ENCODE assay signal across 1 cellular context in the genomic region with DNA sequence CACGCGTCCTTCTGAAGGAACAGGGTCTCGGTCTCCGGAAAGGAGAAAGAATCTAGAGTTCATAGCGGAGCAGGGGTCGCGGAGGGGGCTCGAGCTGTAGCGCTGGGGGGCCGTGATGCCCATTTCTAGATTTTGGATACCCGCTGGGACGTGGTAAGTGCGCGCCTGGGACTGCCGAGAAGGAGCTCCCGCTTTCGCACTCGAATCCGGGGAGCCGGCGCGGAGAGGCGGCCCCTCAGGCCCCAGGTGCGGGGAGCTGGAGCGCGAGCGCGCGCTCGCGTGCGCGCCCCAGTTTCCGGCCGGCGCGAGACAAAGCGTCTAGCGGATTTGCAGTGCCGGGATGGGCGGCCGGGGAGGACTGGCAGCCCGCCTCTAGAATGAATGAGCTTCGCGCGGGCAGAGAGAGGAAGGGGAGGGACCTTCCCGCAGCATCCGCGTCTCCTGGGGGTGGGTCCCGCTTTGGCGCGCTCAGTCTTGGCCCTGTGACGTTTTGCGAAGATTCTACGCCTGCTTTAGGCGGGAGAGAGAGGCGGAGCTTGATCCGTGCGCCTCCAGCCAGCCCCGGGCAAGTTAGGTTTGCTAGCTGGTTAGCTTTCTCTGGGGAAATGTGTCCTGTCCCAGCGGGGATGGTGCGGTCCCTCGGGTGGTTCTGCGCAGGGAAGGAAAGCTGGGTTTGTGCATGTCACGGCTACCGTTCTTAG.
TF ChIP-seq lines count a peak whose summit lies in the region.

No MANE protein-coding gene starts in this region.

TF ChIP-seq in HEK293, 187 proteins besides CTCF, POLR2A, EP300 and RAD21 (continued from another document and continues in another):
- TF ChIP-seq, protein P1, sequence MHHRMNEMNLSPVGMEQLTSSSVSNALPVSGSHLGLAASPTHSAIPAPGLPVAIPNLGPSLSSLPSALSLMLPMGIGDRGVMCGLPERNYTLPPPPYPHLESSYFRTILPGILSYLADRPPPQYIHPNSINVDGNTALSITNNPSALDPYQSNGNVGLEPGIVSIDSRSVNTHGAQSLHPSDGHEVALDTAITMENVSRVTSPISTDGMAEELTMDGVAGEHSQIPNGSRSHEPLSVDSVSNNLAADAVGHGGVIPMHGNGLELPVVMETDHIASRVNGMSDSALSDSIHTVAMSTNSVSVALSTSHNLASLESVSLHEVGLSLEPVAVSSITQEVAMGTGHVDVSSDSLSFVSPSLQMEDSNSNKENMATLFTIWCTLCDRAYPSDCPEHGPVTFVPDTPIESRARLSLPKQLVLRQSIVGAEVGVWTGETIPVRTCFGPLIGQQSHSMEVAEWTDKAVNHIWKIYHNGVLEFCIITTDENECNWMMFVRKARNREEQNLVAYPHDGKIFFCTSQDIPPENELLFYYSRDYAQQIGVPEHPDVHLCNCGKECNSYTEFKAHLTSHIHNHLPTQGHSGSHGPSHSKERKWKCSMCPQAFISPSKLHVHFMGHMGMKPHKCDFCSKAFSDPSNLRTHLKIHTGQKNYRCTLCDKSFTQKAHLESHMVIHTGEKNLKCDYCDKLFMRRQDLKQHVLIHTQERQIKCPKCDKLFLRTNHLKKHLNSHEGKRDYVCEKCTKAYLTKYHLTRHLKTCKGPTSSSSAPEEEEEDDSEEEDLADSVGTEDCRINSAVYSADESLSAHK (tag by site-specific recombination; IDR thresholded peaks at IDR 0.05), result no peak
- no peak; the same call in 1 of the 2 replicates for TF ChIP-seq ZSCAN30 (tag by site-specific recombination; IDR thresholded peaks at IDR 0.05)
- no peak for TF ChIP-seq ZNF513 (tag by site-specific recombination; IDR thresholded peaks at IDR 0.05)
- no peak for TF ChIP-seq ZNF223 (tag by site-specific recombination; IDR thresholded peaks at IDR 0.05)
- TF ChIP-seq ZNF274 (IDR thresholded peaks at IDR 0.05; ENCODE audit: low read length), result no peak
- TF ChIP-seq ZNF274 (tag by site-specific recombination; IDR thresholded peaks at IDR 0.05; ENCODE audit: borderline replicate concordance), result no peak
- no peak for TF ChIP-seq FEZF1 (tag by site-specific recombination; IDR thresholded peaks at IDR 0.05)
- TF ChIP-seq, protein P2, sequence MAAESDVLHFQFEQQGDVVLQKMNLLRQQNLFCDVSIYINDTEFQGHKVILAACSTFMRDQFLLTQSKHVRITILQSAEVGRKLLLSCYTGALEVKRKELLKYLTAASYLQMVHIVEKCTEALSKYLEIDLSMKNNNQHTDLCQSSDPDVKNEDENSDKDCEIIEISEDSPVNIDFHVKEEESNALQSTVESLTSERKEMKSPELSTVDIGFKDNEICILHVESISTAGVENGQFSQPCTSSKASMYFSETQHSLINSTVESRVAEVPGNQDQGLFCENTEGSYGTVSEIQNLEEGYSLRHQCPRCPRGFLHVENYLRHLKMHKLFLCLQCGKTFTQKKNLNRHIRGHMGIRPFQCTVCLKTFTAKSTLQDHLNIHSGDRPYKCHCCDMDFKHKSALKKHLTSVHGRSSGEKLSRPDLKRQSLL (tag by site-specific recombination; IDR thresholded peaks at IDR 0.05), result peak; percentile 65; the same call in 1 of the 2 replicates
- TF ChIP-seq KLF10 (tag by site-specific recombination; IDR thresholded peaks at IDR 0.05), result peak; percentile 87
- no peak for TF ChIP-seq ZNF433 (tag by site-specific recombination; IDR thresholded peaks at IDR 0.05; ENCODE audit: low read depth)
- TF ChIP-seq ZIC2 (tag by site-specific recombination; IDR thresholded peaks at IDR 0.05), result no peak; the same call in 1 of the 2 replicates
- 0 out of 2 replicates have a peak, but pooled peaks have one; percentile 5 for TF ChIP-seq GLI2 (tag by site-specific recombination; IDR thresholded peaks at IDR 0.05; ENCODE audit: borderline replicate concordance, low read depth)
- no peak for TF ChIP-seq ZNF140 (tag by site-specific recombination; IDR thresholded peaks at IDR 0.05)
- no peak for TF ChIP-seq PRDM1 (tag by site-specific recombination; IDR thresholded peaks at IDR 0.05)
- TF ChIP-seq ZNF488 (tag by site-specific recombination; IDR thresholded peaks at IDR 0.05), result no peak
- TF ChIP-seq, protein P3, sequence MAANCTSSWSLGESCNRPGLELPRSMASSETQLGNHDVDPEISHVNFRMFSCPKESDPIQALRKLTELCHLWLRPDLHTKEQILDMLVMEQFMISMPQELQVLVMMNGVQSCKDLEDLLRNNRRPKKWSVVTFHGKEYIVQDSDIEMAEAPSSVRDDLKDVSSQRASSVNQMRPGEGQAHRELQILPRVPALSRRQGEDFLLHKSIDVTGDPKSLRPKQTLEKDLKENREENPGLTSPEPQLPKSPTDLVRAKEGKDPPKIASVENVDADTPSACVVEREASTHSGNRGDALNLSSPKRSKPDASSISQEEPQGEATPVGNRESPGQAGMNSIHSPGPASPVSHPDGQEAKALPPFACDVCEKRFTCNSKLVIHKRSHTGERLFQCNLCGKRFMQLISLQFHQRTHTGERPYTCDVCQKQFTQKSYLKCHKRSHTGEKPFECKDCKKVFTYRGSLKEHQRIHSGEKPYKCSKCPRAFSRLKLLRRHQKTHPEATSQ (tag by site-specific recombination; IDR thresholded peaks at IDR 0.05), result no peak
- no peak for TF ChIP-seq ZNF560 (tag by site-specific recombination; IDR thresholded peaks at IDR 0.05; ENCODE audit: borderline replicate concordance)
- TF ChIP-seq ZNF266 (tag by site-specific recombination; IDR thresholded peaks at IDR 0.05; ENCODE audit: low read depth), result no peak
- TF ChIP-seq, protein P4, sequence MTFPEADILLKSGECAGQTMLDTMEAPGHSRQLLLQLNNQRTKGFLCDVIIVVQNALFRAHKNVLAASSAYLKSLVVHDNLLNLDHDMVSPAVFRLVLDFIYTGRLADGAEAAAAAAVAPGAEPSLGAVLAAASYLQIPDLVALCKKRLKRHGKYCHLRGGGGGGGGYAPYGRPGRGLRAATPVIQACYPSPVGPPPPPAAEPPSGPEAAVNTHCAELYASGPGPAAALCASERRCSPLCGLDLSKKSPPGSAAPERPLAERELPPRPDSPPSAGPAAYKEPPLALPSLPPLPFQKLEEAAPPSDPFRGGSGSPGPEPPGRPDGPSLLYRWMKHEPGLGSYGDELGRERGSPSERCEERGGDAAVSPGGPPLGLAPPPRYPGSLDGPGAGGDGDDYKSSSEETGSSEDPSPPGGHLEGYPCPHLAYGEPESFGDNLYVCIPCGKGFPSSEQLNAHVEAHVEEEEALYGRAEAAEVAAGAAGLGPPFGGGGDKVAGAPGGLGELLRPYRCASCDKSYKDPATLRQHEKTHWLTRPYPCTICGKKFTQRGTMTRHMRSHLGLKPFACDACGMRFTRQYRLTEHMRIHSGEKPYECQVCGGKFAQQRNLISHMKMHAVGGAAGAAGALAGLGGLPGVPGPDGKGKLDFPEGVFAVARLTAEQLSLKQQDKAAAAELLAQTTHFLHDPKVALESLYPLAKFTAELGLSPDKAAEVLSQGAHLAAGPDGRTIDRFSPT (tag by site-specific recombination; IDR thresholded peaks at IDR 0.05), result peak; percentile 81
- TF ChIP-seq SCRT2 (tag by site-specific recombination; IDR thresholded peaks at IDR 0.05), result no peak
- TF ChIP-seq ZBTB21 (tag by site-specific recombination; IDR thresholded peaks at IDR 0.05), result peak; percentile 89
- TF ChIP-seq KLF17 (tag by site-specific recombination; IDR thresholded peaks at IDR 0.05), result 0 out of 2 replicates have a peak, but pooled peaks have one; percentile 23
- TF ChIP-seq ZNF133 (tag by site-specific recombination; IDR thresholded peaks at IDR 0.05), result no peak
- no peak for TF ChIP-seq ZNF121 (tag by site-specific recombination; IDR thresholded peaks at IDR 0.05)
- TF ChIP-seq ZNF677 (tag by site-specific recombination; IDR thresholded peaks at IDR 0.05), result no peak
- TF ChIP-seq SP2 (tag by site-specific recombination; IDR thresholded peaks at IDR 0.05), result peak; percentile 98
- TF ChIP-seq ZNF785 (tag by site-specific recombination; IDR thresholded peaks at IDR 0.05), result no peak
- no peak for TF ChIP-seq ZNF26 (tag by site-specific recombination; IDR thresholded peaks at IDR 0.05)
- no peak for TF ChIP-seq ZNF768 (tag by site-specific recombination; IDR thresholded peaks at IDR 0.05)
- no peak for TF ChIP-seq ZNF10 (tag by site-specific recombination; IDR thresholded peaks at IDR 0.05)
- TF ChIP-seq ZXDB (tag by site-specific recombination; IDR thresholded peaks at IDR 0.05), result 0 out of 2 replicates have a peak, but pooled peaks have one; percentile 36
- TF ChIP-seq ZNF2 (tag by site-specific recombination; IDR thresholded peaks at IDR 0.05), result no peak
- TF ChIP-seq ZNF791 (tag by site-specific recombination; IDR thresholded peaks at IDR 0.05), result no peak
- TF ChIP-seq ZNF114 (tag by site-specific recombination; IDR thresholded peaks at IDR 0.05), result no peak
- 0 out of 2 replicates have a peak, but pooled peaks have one; percentile 34 for TF ChIP-seq ZNF610 (tag by site-specific recombination; IDR thresholded peaks at IDR 0.05; ENCODE audit: borderline replicate concordance)
- TF ChIP-seq, protein P5, sequence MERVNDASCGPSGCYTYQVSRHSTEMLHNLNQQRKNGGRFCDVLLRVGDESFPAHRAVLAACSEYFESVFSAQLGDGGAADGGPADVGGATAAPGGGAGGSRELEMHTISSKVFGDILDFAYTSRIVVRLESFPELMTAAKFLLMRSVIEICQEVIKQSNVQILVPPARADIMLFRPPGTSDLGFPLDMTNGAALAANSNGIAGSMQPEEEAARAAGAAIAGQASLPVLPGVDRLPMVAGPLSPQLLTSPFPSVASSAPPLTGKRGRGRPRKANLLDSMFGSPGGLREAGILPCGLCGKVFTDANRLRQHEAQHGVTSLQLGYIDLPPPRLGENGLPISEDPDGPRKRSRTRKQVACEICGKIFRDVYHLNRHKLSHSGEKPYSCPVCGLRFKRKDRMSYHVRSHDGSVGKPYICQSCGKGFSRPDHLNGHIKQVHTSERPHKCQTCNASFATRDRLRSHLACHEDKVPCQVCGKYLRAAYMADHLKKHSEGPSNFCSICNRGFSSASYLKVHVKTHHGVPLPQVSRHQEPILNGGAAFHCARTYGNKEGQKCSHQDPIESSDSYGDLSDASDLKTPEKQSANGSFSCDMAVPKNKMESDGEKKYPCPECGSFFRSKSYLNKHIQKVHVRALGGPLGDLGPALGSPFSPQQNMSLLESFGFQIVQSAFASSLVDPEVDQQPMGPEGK (tag by site-specific recombination; IDR thresholded peaks at IDR 0.05), result peak; percentile 90
- TF ChIP-seq BCL11B (tag by site-specific recombination; IDR thresholded peaks at IDR 0.05; ENCODE audit: low read depth), result no peak
- no peak for TF ChIP-seq RBAK (tag by site-specific recombination; IDR thresholded peaks at IDR 0.05)
- TF ChIP-seq ELK4 (IDR thresholded peaks at IDR 0.05; ENCODE audit: borderline replicate concordance, low read depth, low read length), result no peak; the same call in 1 of the 2 replicates
- TF ChIP-seq ZNF664 (tag by site-specific recombination; IDR thresholded peaks at IDR 0.05), result no peak
- TF ChIP-seq ZFP41 (tag by site-specific recombination; IDR thresholded peaks at IDR 0.05; ENCODE audit: borderline replicate concordance), result no peak
- TF ChIP-seq ZNF169 (tag by site-specific recombination; IDR thresholded peaks at IDR 0.05), result no peak
- TF ChIP-seq, protein P6, sequence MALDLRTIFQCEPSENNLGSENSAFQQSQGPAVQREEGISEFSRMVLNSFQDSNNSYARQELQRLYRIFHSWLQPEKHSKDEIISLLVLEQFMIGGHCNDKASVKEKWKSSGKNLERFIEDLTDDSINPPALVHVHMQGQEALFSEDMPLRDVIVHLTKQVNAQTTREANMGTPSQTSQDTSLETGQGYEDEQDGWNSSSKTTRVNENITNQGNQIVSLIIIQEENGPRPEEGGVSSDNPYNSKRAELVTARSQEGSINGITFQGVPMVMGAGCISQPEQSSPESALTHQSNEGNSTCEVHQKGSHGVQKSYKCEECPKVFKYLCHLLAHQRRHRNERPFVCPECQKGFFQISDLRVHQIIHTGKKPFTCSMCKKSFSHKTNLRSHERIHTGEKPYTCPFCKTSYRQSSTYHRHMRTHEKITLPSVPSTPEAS (tag by site-specific recombination; IDR thresholded peaks at IDR 0.05), result no peak
- peak; percentile 68 for TF ChIP-seq KLF16 (tag by site-specific recombination; IDR thresholded peaks at IDR 0.05)
